In the genomic region with DNA sequence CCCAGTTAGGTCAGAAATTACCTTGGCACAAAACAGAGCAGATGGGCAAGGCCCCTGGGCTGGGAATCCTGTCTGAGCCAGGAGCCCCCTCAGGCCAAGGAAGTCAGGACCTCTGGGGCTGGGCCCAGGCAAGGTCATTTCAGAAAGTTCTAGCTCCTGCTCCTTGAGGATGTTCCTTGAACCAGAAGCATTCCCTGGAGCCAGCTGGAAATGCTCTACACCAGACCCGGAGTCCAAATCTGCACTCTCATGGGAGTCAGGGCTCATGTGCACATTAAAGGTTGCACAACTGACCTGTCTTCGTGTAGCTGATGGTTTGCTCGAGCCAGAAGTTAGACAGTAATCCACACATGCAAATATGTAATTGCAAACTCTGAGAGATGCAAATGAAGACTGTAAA, we compare ENCODE assay signal across 20 cellular contexts. TPM values are rescaled to one million over a fixed set of nuclear protein-coding genes. Genes with fewer than 3 reads are reported as not detected.
A peak's percentile ranks its signal among the peaks of the same experiment; 100 is the strongest.
DNase-seq lines count a peak whose midpoint lies in the region; FAIRE-seq and TF ChIP-seq lines count a peak whose summit lies in the region.
"Had no signal": no experiment of that assay in that cellular context is flagged by ENCODE, and none has a peak within 500 bp of the region (broad histone marks: within the 10 kb centered on the region; RNA-seq: fewer than 3 reads in every experiment).

No MANE protein-coding gene starts in this region.

- H3K4me3 ChIP-seq in fibroblast of mammary gland (ENCODE audit: control insufficient read depth, low read depth, low read length) (no peak overlapping the region), osteoblast (ENCODE audit: insufficient read depth, low read length) (no peak overlapping the region)
- H3K4me3 ChIP-seq: SJSA1 had no signal

- no peaks in the 10 kb centered on the region for H4K20me1 ChIP-seq in osteoblast (ENCODE audit: insufficient read depth, low read length)

- H3K27me3 Mint-ChIP-seq in activated naive CD4-positive, alpha-beta T cell treated with anti-CD3 and anti-CD28 coated beads, Interleukin-2, amount 10 ng/mL, durations not matched to agents 7 days and 5 days: peaks cover 15% of the 10 kb centered on the region

- no peaks in the 10 kb centered on the region for H3K9me3 ChIP-seq in osteoblast (ENCODE audit: low read depth, low read length)
- H3K9me3 ChIP-seq: SJSA1 had no signal

- no peaks in the 10 kb centered on the region for H3K79me2 ChIP-seq in osteoblast (ENCODE audit: insufficient read depth, low read length)

- peak; percentile 2 for DNase-seq in GM03348 (ENCODE audit: low spot score)
- peak; percentile 57 for DNase-seq in NCI-H1048 (lab: John Stamatoyannopoulos, UW)
- DNase-seq in fibroblast of mammary gland (ENCODE audit: low read depth): peak; percentile 6
- DNase-seq in osteoblast (ENCODE audit: insufficient read length, low spot score, missing footprints): peak; percentile 10
- no peak for DNase-seq in superior temporal gyrus (ENCODE audit: extremely low spot score)
- DNase-seq in activated naive CD4-positive, alpha-beta T cell treated with anti-CD3 and anti-CD28 coated beads, Interleukin-2, amount 10 ng/mL, durations not matched to agents 7 days and 5 days: no peak
- no peak for DNase-seq in RCC 7860 (ENCODE audit: low spot score)
- DNase-seq in hypothalamus (lab: John Stamatoyannopoulos, UW): no peak
- DNase-seq: ACHN, C1 segment of cervical spinal cord, DMS79, MM.1S, NCI-H1092 treated with DMSO at 0.1 percent for 48 hours, NCI-H146, NCI-H2029 treated with DMSO at 0.1 percent for 48 hours, NCI-H446 treated with DMSO at 0.1 percent for 48 hours, NCI-H774, PC-3 had no signal

- H3K27ac Mint-ChIP-seq in activated naive CD4-positive, alpha-beta T cell treated with anti-CD3 and anti-CD28 coated beads, Interleukin-2, amount 10 ng/mL, durations not matched to agents 7 days and 5 days: no peak overlapping the region

- H3K27ac ChIP-seq in osteoblast (ENCODE audit: low read depth, low read length): no peak overlapping the region
- H3K27ac ChIP-seq: SJSA1 had no signal

- H3K27me3 ChIP-seq in osteoblast (ENCODE audit: insufficient read depth, low read length): no peaks in the 10 kb centered on the region
- H3K27me3 ChIP-seq: SJSA1 had no signal

- TF ChIP-seq CTCF in fibroblast of mammary gland (conservative IDR thresholded peaks at IDR 0.05; ENCODE audit: control insufficient read depth, insufficient read depth, low read depth, low read length): no peak
- no peak for TF ChIP-seq CTCF in osteoblast (IDR thresholded peaks at IDR 0.05; ENCODE audit: extremely low read depth, low read depth, low read length)

- no peak overlapping the region for H2AFZ ChIP-seq in osteoblast (ENCODE audit: low read length)

- no peaks in the 10 kb centered on the region for H3K9me3 Mint-ChIP-seq in activated naive CD4-positive, alpha-beta T cell treated with anti-CD3 and anti-CD28 coated beads, Interleukin-2, amount 10 ng/mL, durations not matched to agents 7 days and 5 days

- CTCF ChIA-PET in activated naive CD4-positive, alpha-beta T cell treated with anti-CD3 and anti-CD28 coated beads, Interleukin-2, amount 10 ng/mL, durations not matched to agents 7 days and 5 days (lab: Charles Lee): no interaction called here

- H3K4me3 Mint-ChIP-seq in activated naive CD4-positive, alpha-beta T cell treated with anti-CD3 and anti-CD28 coated beads, Interleukin-2, amount 10 ng/mL, durations not matched to agents 7 days and 5 days: no peak overlapping the region

- H3K4me1 Mint-ChIP-seq in activated naive CD4-positive, alpha-beta T cell treated with anti-CD3 and anti-CD28 coated beads, Interleukin-2, amount 10 ng/mL, durations not matched to agents 7 days and 5 days: no peaks in the 10 kb centered on the region

- no peaks in the 10 kb centered on the region for H3K4me1 ChIP-seq in osteoblast (ENCODE audit: insufficient read depth, low read length)
- H3K4me1 ChIP-seq: SJSA1 had no signal

- no peak for FAIRE-seq in RCC 7860 (lab: Jason Lieb, UNC)
- FAIRE-seq: H1 had no signal

- no peaks in the 10 kb centered on the region for H3K36me3 Mint-ChIP-seq in activated naive CD4-positive, alpha-beta T cell treated with anti-CD3 and anti-CD28 coated beads, Interleukin-2, amount 10 ng/mL, durations not matched to agents 7 days and 5 days

- H3K36me3 ChIP-seq in osteoblast (ENCODE audit: insufficient read depth, low read length): no peaks in the 10 kb centered on the region
- H3K36me3 ChIP-seq: SJSA1 had no signal

- H3K4me2 ChIP-seq in osteoblast (ENCODE audit: insufficient read depth, low read length): no peak overlapping the region

RNA-seq across cellular contexts. Expression of a gene that starts 18.0 kb away (rescaled TPM):
- 2.2 and 4.4 TPM in 2 replicates for total RNA-seq in osteoblast

Comparison
In these comparisons a context has a peak if more than half of its experiments do, and no peak if none do; other contexts are left out.
1. DNase-seq: peak in GM03348 (single experiment), NCI-H1048 (single experiment), fibroblast of mammary gland (single experiment) and osteoblast (single experiment); none in superior temporal gyrus (single experiment), activated naive CD4-positive, alpha-beta T cell treated with anti-CD3 and anti-CD28 coated beads, Interleukin-2, amount 10 ng/mL, durations not matched to agents 7 days and 5 days (single experiment), RCC 7860 (single experiment) and hypothalamus (0 of 51).